ENCODE assay signal across 8 cellular contexts in genomic region chr1:94927405-94928175, GRCh38. TPM values are rescaled to one million over a fixed set of nuclear protein-coding genes. Genes with fewer than 3 reads are reported as not detected.
A peak's percentile ranks its signal among the peaks of the same experiment; 100 is the strongest.
DNase-seq lines count a peak whose midpoint lies in the region; ATAC-seq, FAIRE-seq and TF ChIP-seq lines count a peak whose summit lies in the region.

No MANE protein-coding gene starts in this region.

- H3K4ac ChIP-seq in trophoblast cell (ENCODE audit: low read depth, low read length) = peak overlapping the region; percentile 60

- POLR2A ChIA-PET in activated CD8-positive, alpha-beta T cell treated with anti-CD3 and anti-CD28 coated beads for 36 hours (lab: Charles Lee) = no interaction called here

- ATAC-seq in HG03432 (IDR thresholded peaks at IDR 0.05; ENCODE audit: unreplicated experiment) = peak; percentile 27
- no peak for ATAC-seq in activated CD8-positive, alpha-beta T cell treated with anti-CD3 and anti-CD28 coated beads for 36 hours
- no peak for ATAC-seq in HG02840 (IDR thresholded peaks at IDR 0.05; ENCODE audit: low FRiP score, unreplicated experiment)
- no peak for ATAC-seq in GM21528 (IDR thresholded peaks at IDR 0.05; ENCODE audit: low FRiP score, unreplicated experiment)

- TF ChIP-seq CTCF in activated CD8-positive, alpha-beta T cell treated with anti-CD3 and anti-CD28 coated beads for 36 hours (IDR thresholded peaks at IDR 0.05) = no peak

- peak overlapping the region; percentile 75 for H2AFZ ChIP-seq in trophoblast cell (ENCODE audit: insufficient read depth, low read length, poor library complexity)

- no peaks in the 10 kb centered on the region for H3K9me3 ChIP-seq in trophoblast cell (ENCODE audit: insufficient read depth, low read depth, low read length)

- CTCF ChIA-PET in activated CD8-positive, alpha-beta T cell treated with anti-CD3 and anti-CD28 coated beads for 36 hours (lab: Charles Lee) = interaction anchor here (1.6 to 2.1 kb wide), 3 partner anchors 19 to 116 kb away, joined by 3 to 9 read pairs (median 7); no protein-coding TSS in a partner anchor

- no peak overlapping the region for H3K23ac ChIP-seq in trophoblast cell (ENCODE audit: low read length)

- H3K4me3 ChIP-seq in trophoblast cell (ENCODE audit: low read depth, low read length) = peak overlapping the region; percentile 95

- peak overlapping the region; percentile 52 for H2BK12ac ChIP-seq in trophoblast cell (ENCODE audit: low read length)

- intact Hi-C loops in activated CD8-positive, alpha-beta T cell treated with anti-CD3 and anti-CD28 coated beads for 36 hours (cut with micrococcal nuclease) = no loop called here

- H3K18ac ChIP-seq in trophoblast cell (ENCODE audit: low read length) = peak overlapping the region; percentile 67

- H4K12ac ChIP-seq in trophoblast cell (ENCODE audit: low read depth, low read length) = peak overlapping the region; percentile 40

- no peak for FAIRE-seq in frontal cortex (lab: Jason Lieb, UNC)

- peak overlapping the region; percentile 60 for H2AK5ac ChIP-seq in trophoblast cell (ENCODE audit: low read length)

- peak overlapping the region; percentile 88 for H3K27ac ChIP-seq in trophoblast cell (ENCODE audit: low read depth, low read length)

- peak overlapping the region; percentile 66 for H3K14ac ChIP-seq in trophoblast cell (ENCODE audit: low read length)

- no CpG with 5 or more reads among the region's 40 CpGs for WGBS in trophoblast cell (ENCODE audit: extremely low coverage, insufficient coverage, insufficient read length)

- peaks cover 26% of the 10 kb centered on the region for H3K79me2 ChIP-seq in trophoblast cell (ENCODE audit: control insufficient read depth, insufficient read depth, low read length, poor library complexity)

- peak overlapping the region; percentile 74 for H4K8ac ChIP-seq in trophoblast cell (ENCODE audit: low read depth, low read length)

- H2BK120ac ChIP-seq in trophoblast cell (ENCODE audit: insufficient read depth, low read length, poor library complexity) = peak overlapping the region; percentile 74

- H3K4me2 ChIP-seq in trophoblast cell (ENCODE audit: low read length) = peak overlapping the region; percentile 87

- peaks cover 2% of the 10 kb centered on the region for H3K36me3 Mint-ChIP-seq in activated CD8-positive, alpha-beta T cell treated with anti-CD3 and anti-CD28 coated beads for 36 hours (ENCODE audit: low read depth)

- no peak overlapping the region for H3K9ac ChIP-seq in trophoblast cell (ENCODE audit: low read length)

- H3K4me1 Mint-ChIP-seq in activated CD8-positive, alpha-beta T cell treated with anti-CD3 and anti-CD28 coated beads for 36 hours (ENCODE audit: low read depth) = peaks cover 15% of the 10 kb centered on the region

- peak overlapping the region; percentile 79 for H2BK5ac ChIP-seq in trophoblast cell (ENCODE audit: low read depth, low read length, poor library complexity)

- H4K91ac ChIP-seq in trophoblast cell (ENCODE audit: low read depth, low read length) = peak overlapping the region; percentile 90

- H3K27ac Mint-ChIP-seq in activated CD8-positive, alpha-beta T cell treated with anti-CD3 and anti-CD28 coated beads for 36 hours = peak overlapping the region; percentile 56

- peaks cover 0 to 2% of the 10 kb centered on the region in 2 experiments for H3K36me3 ChIP-seq in trophoblast cell (ENCODE audit: control insufficient read depth in 1 of 2, insufficient read depth in 2 of 2, low read length in 2 of 2)

- H3K9me3 Mint-ChIP-seq in activated CD8-positive, alpha-beta T cell treated with anti-CD3 and anti-CD28 coated beads for 36 hours = no peaks in the 10 kb centered on the region

- H3K4me3 Mint-ChIP-seq in activated CD8-positive, alpha-beta T cell treated with anti-CD3 and anti-CD28 coated beads for 36 hours = peak overlapping the region; percentile 71

- H3K4me1 ChIP-seq in trophoblast cell (ENCODE audit: control insufficient read depth in 1 of 2, insufficient read depth in 2 of 2, low read length in 2 of 2) = peaks cover 21 to 22% of the 10 kb centered on the region in 2 experiments

- H3K27me3 ChIP-seq in trophoblast cell (ENCODE audit: insufficient read depth, low read length) = peaks cover 2% of the 10 kb centered on the region

- peaks cover 25% of the 10 kb centered on the region for H3K79me1 ChIP-seq in trophoblast cell (ENCODE audit: low read length)

- DNase-seq in NCI-H1417 (lab: John Stamatoyannopoulos, UW) (peak in 2 of 3 experiments; percentile 47 to 89), NCI-H1417 treated with DMSO at 0.1 percent for 48 hours (lab: John Stamatoyannopoulos, UW) (no peak), frontal cortex (ENCODE audit: low spot score in 2 of 2) (peak; percentile 22 to 43), trophoblast cell (peak; percentile 19 to 51)
- DNase-seq in activated CD8-positive, alpha-beta T cell treated with anti-CD3 and anti-CD28 coated beads for 36 hours = peak; percentile 10

- H3K27me3 Mint-ChIP-seq in activated CD8-positive, alpha-beta T cell treated with anti-CD3 and anti-CD28 coated beads for 36 hours = peaks cover 19% of the 10 kb centered on the region

RNA-seq across cellular contexts. Expression of gene CNN3, which starts 0.7 kb away (rescaled TPM):
- total RNA-seq in activated CD8-positive, alpha-beta T cell treated with anti-CD3 and anti-CD28 coated beads for 36 hours = 10 to 100 TPM; 12.8 to 12.9 TPM
- 171 TPM for total RNA-seq in frontal cortex
- 202 and 212 TPM in 2 replicates for polyA plus RNA-seq in trophoblast cell (2013)

Comparison
In these comparisons a context has a peak if more than half of its experiments do, and no peak if none do; other contexts are left out.
1. RNA of gene CNN3, which starts 0.7 kb away (total RNA-seq): 171 TPM in frontal cortex (single experiment); 12.8 to 12.9 TPM in activated CD8-positive, alpha-beta T cell treated with anti-CD3 and anti-CD28 coated beads for 36 hours; every median in the first group is over 10 times any median in the second.